ENCODE assay signal across 8 cellular contexts in genomic region chr4:172998527-172999469, GRCh38.
DNase-seq lines count a peak whose midpoint lies in the region; ATAC-seq lines count a peak whose summit lies in the region.

No MANE protein-coding gene starts in this region.

- peak; percentile 14 for DNase-seq in DMS153 (lab: John Stamatoyannopoulos, UW)
- no peak for DNase-seq in DMS153 treated with DMSO at 0.1 percent for 48 hours (lab: John Stamatoyannopoulos, UW; ENCODE audit: unreplicated experiment)
- DNase-seq in NCI-H226, result peak; percentile 63
- peak; percentile 28 for DNase-seq in dermis blood vessel endothelial cell
- no peak for DNase-seq in sciatic nerve (ENCODE audit: low spot score)
- no peak for DNase-seq in activated CD4-positive, CD25-positive, alpha-beta regulatory T cell (lab: John Stamatoyannopoulos, UW)

- intact Hi-C loops in sciatic nerve (cut with DNase I), result no loop called here

- ATAC-seq in sciatic nerve (peak; percentile 81), HG03571 (IDR thresholded peaks at IDR 0.05; ENCODE audit: unreplicated experiment) (no peak), GM21619 (IDR thresholded peaks at IDR 0.05; ENCODE audit: unreplicated experiment) (no peak)

Comparison
In these comparisons a context has a peak if more than half of its experiments do, and no peak if none do; other contexts are left out.
1. DNase-seq: peak in DMS153 (single experiment), NCI-H226 (single experiment) and dermis blood vessel endothelial cell (single experiment); none in DMS153 treated with DMSO at 0.1 percent for 48 hours (single experiment), sciatic nerve (single experiment) and activated CD4-positive, CD25-positive, alpha-beta regulatory T cell (0 of 4).